ENCODE assay signal across 9 cellular contexts in the genomic region with DNA sequence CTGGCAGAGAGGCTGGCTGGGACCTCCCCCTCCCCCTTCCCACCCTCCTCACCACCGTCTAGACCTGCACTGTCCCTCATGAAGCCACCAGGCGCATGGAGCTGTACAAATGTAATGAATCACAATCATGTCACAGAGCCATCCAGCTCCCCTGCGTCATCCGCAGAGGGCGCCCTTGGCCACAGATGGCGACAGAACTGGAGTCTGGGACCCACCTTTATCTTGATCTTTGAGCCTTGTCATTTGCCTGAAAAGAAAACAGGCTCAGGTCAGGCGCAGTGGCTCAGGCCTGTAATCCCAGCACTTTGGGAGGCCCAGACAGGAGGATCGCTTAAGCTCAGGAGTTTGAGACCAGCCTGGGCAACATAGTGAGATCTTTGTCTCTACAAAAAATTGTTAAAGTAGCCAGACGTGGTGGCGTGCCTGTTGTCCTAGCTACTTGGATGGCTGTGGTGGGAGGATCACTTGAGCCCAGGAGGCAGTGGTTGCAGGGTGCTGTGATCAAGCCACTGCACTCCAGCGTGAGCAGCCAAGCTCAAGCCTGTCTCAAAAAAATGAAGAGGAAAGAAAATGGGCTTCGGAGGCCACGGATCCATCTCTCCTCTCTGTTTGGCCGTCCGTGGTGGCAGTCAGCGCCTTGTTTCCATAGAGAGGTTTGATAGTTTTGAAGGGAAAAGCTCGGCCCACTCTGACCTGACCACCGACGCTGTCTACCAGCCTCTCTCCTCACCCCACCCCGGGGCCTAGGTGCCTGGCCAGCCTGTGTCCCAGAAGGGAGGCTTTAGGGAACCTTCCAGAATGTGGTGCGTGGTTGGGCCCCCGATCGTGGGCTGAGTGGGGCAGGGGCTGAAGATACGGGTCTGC. TPM values are rescaled to one million over a fixed set of nuclear protein-coding genes. Genes with fewer than 3 reads are reported as not detected.
DNase-seq lines count a peak whose midpoint lies in the region; ATAC-seq, FAIRE-seq and TF ChIP-seq lines count a peak whose summit lies in the region.
"Had no signal": no experiment of that assay in that cellular context is flagged by ENCODE, and none has a peak within 500 bp of the region (broad histone marks: within the 10 kb centered on the region; RNA-seq: fewer than 3 reads in every experiment).

No MANE protein-coding gene starts in this region.

- TF ChIP-seq CTCF in PC-3 (conservative IDR thresholded peaks at IDR 0.05; ENCODE audit: low read depth, low read length) (peak; percentile 88), bronchial epithelial cell (IDR thresholded peaks at IDR 0.05; ENCODE audit: insufficient read depth, low read length, severe bottlenecking) (peak; percentile 39), progenitor cell of endocrine pancreas (IDR thresholded peaks at IDR 0.05; ENCODE audit: unreplicated experiment) (peak; percentile 25)

- peaks cover 6% of the 10 kb centered on the region for H3K27me3 Mint-ChIP-seq in activated CD8-positive, alpha-beta memory T cell treated with anti-CD3 and anti-CD28 coated beads, Interleukin-2, amount 10 ng/mL, durations not matched to agents 7 days and 5 days
- H3K27me3 Mint-ChIP-seq in progenitor cell of endocrine pancreas = no peaks in the 10 kb centered on the region

- H3K9me3 ChIP-seq in HUES48 (ENCODE audit: control insufficient read depth, insufficient read depth, low read length) (no peaks in the 10 kb centered on the region), PC-3 (ENCODE audit: low read length) (no peaks in the 10 kb centered on the region)

- H3K36me3 ChIP-seq in HUES48 (ENCODE audit: control insufficient read depth, insufficient read depth, low read length) = peaks cover 17% of the 10 kb centered on the region
- no peaks in the 10 kb centered on the region for H3K36me3 ChIP-seq in PC-3 (ENCODE audit: low read depth, low read length)
- no peaks in the 10 kb centered on the region for H3K36me3 ChIP-seq in bronchial epithelial cell (ENCODE audit: control insufficient read depth, insufficient read depth, low read length)

- POLR2A ChIA-PET in PC-3 (lab: Charles Lee; ENCODE audit: unreplicated experiment) = interaction anchor here (0.6 to 0.7 kb wide), 2 partner anchors 19 to 1071 kb away, joined by 3 to 4 read pairs; no protein-coding TSS in a partner anchor

- H3K4me3 ChIP-seq in HUES48 (ENCODE audit: low read depth, low read length) (no peak overlapping the region), PC-3 (ENCODE audit: low read length) (no peak overlapping the region), bronchial epithelial cell (ENCODE audit: low read depth, low read length) (no peak overlapping the region)

- H3F3A ChIP-seq in PC-3 (ENCODE audit: low read length, unreplicated experiment) = no peaks in the 10 kb centered on the region

- H3K4me2 ChIP-seq in PC-3 (ENCODE audit: low read length) = no peak overlapping the region

- no peaks in the 10 kb centered on the region for H3K36me3 Mint-ChIP-seq in activated CD8-positive, alpha-beta memory T cell treated with anti-CD3 and anti-CD28 coated beads, Interleukin-2, amount 10 ng/mL, durations not matched to agents 7 days and 5 days
- H3K36me3 Mint-ChIP-seq in progenitor cell of endocrine pancreas (ENCODE audit: insufficient read depth) = no peaks in the 10 kb centered on the region

- H3K27ac Mint-ChIP-seq in activated CD8-positive, alpha-beta memory T cell treated with anti-CD3 and anti-CD28 coated beads, Interleukin-2, amount 10 ng/mL, durations not matched to agents 7 days and 5 days = no peak overlapping the region
- H3K27ac Mint-ChIP-seq in progenitor cell of endocrine pancreas = peak overlapping the region; percentile 24

- no peak overlapping the region for H3K4me3 Mint-ChIP-seq in activated CD8-positive, alpha-beta memory T cell treated with anti-CD3 and anti-CD28 coated beads, Interleukin-2, amount 10 ng/mL, durations not matched to agents 7 days and 5 days
- peak overlapping the region; percentile 14 for H3K4me3 Mint-ChIP-seq in progenitor cell of endocrine pancreas (ENCODE audit: low read depth)

- H3K27ac ChIP-seq in HUES48 (ENCODE audit: low read depth, low read length) = peak overlapping the region; percentile 21
- no peak overlapping the region for H3K27ac ChIP-seq in PC-3 (ENCODE audit: low read length)

- CTCF ChIA-PET in activated CD8-positive, alpha-beta memory T cell treated with anti-CD3 and anti-CD28 coated beads, Interleukin-2, amount 10 ng/mL, durations not matched to agents 7 days and 5 days (lab: Charles Lee) = interaction anchor here (0.6 to 1.4 kb wide), 6 partner anchors 15 to 186 kb away, joined by 3 to 11 read pairs (median 3); no protein-coding TSS in a partner anchor
- CTCF ChIA-PET in PC-3 (lab: Charles Lee) = interaction anchor here (0.6 to 1.1 kb wide), 10 partner anchors 10 to 101 kb away, joined by 3 to 11 read pairs (median 8); a partner anchor contains a TSS

- H4K20me1 ChIP-seq in PC-3 (ENCODE audit: low read length) = no peaks in the 10 kb centered on the region

- no peaks in the 10 kb centered on the region for H3K27me3 ChIP-seq in HUES48 (ENCODE audit: control insufficient read depth, insufficient read depth, low read length)
- no peaks in the 10 kb centered on the region for H3K27me3 ChIP-seq in PC-3 (ENCODE audit: low read length)
- H3K27me3 ChIP-seq in bronchial epithelial cell (ENCODE audit: control insufficient read depth, insufficient read depth, low read length) = peaks cover 2% of the 10 kb centered on the region

- no peak overlapping the region for H3K9ac ChIP-seq in HUES48 (ENCODE audit: low read depth, low read length)
- no peak overlapping the region for H3K9ac ChIP-seq in PC-3 (ENCODE audit: low read length)

- BruUV-seq in PC-3 (replicated peaks; lab: Mats Ljungman, UMichigan) = no TSS peak

- no peaks in the 10 kb centered on the region for H3K9me2 ChIP-seq in PC-3 (replicated peaks; ENCODE audit: low read length)

- ATAC-seq in activated CD8-positive, alpha-beta memory T cell treated with anti-CD3 and anti-CD28 coated beads, Interleukin-2, amount 10 ng/mL, durations not matched to agents 7 days and 5 days = peak; percentile 69
- peak; percentile 72 for ATAC-seq in PC-3
- no peak for ATAC-seq in GM21381 (IDR thresholded peaks at IDR 0.05; ENCODE audit: unreplicated experiment)
- ATAC-seq in HG02623 (IDR thresholded peaks at IDR 0.05; ENCODE audit: unreplicated experiment) = no peak

- no peaks in the 10 kb centered on the region for H3K79me2 ChIP-seq in PC-3 (ENCODE audit: low read length)

- no peaks in the 10 kb centered on the region for H3K4me1 Mint-ChIP-seq in activated CD8-positive, alpha-beta memory T cell treated with anti-CD3 and anti-CD28 coated beads, Interleukin-2, amount 10 ng/mL, durations not matched to agents 7 days and 5 days
- H3K4me1 Mint-ChIP-seq in progenitor cell of endocrine pancreas (ENCODE audit: low read depth) = peaks cover 4% of the 10 kb centered on the region

- DNase-seq in activated CD8-positive, alpha-beta memory T cell treated with anti-CD3 and anti-CD28 coated beads, Interleukin-2, amount 10 ng/mL, durations not matched to agents 7 days and 5 days = peak; percentile 73
- no peak for DNase-seq in activated CD8-positive, alpha-beta memory T cell treated with anti-CD3 and anti-CD28 coated beads, Interleukin-2, amount 50 U/mL, for 48 hours
- DNase-seq in PC-3 (peak; percentile 88), bronchial epithelial cell (ENCODE audit: low read depth) (peak; percentile 31), progenitor cell of endocrine pancreas (ENCODE audit: low spot score, unreplicated experiment) (no peak)

- H2AFZ ChIP-seq in PC-3 (ENCODE audit: low read length) = no peak overlapping the region

- intact Hi-C loops in PC-3 (cut with micrococcal nuclease) = loop anchor here (1.0 to 10.0 kb wide), 3 partner anchors 18 to 102 kb away; a partner anchor contains a TSS

- H3K4me1 ChIP-seq in HUES48 (ENCODE audit: control insufficient read depth, insufficient read depth, low read length) (peaks cover 7% of the 10 kb centered on the region; the same call in 1 of the 2 replicates), PC-3 (ENCODE audit: insufficient read depth, low read length) (peaks cover 23% of the 10 kb centered on the region)

- peak; percentile 58 for FAIRE-seq in bronchial epithelial cell (lab: Jason Lieb, UNC)
- FAIRE-seq: colon had no signal

- no peaks in the 10 kb centered on the region for H3K9me3 Mint-ChIP-seq in activated CD8-positive, alpha-beta memory T cell treated with anti-CD3 and anti-CD28 coated beads, Interleukin-2, amount 10 ng/mL, durations not matched to agents 7 days and 5 days (ENCODE audit: low read depth)
- no peaks in the 10 kb centered on the region for H3K9me3 Mint-ChIP-seq in progenitor cell of endocrine pancreas (ENCODE audit: low read depth)

RNA-seq across cellular contexts. Expression of a gene that starts 6.2 kb away (rescaled TPM):
- total RNA-seq in activated CD8-positive, alpha-beta memory T cell treated with anti-CD3 and anti-CD28 coated beads, Interleukin-2, amount 10 ng/mL, durations not matched to agents 7 days and 5 days = under 1 TPM in 1 of 2 experiments, not detected in 1; 0.45 TPM
- total RNA-seq in PC-3 (2014; rRNA removed) = 14.3 and 17.7 TPM in 2 replicates
- not detected in 2 replicates for total RNA-seq in bronchial epithelial cell
- total RNA-seq in progenitor cell of endocrine pancreas = 81.5 and 84.3 TPM in 2 replicates

RNA-seq across cellular contexts. Expression of a gene that starts 18.4 kb away (rescaled TPM):
- total RNA-seq in activated CD8-positive, alpha-beta memory T cell treated with anti-CD3 and anti-CD28 coated beads, Interleukin-2, amount 10 ng/mL, durations not matched to agents 7 days and 5 days = 10 to 100 TPM; 87.8 to 91.0 TPM
- total RNA-seq in PC-3 (2014; rRNA removed) = 78.9 and 112 TPM in 2 replicates
- total RNA-seq in bronchial epithelial cell = 16.1 and 17.8 TPM in 2 replicates
- 29.6 and 31.0 TPM in 2 replicates for total RNA-seq in progenitor cell of endocrine pancreas

RNA-seq across cellular contexts. Expression of a gene that starts 26.7 kb away (rescaled TPM):
- total RNA-seq in activated CD8-positive, alpha-beta memory T cell treated with anti-CD3 and anti-CD28 coated beads, Interleukin-2, amount 10 ng/mL, durations not matched to agents 7 days and 5 days = 10 to 100 TPM; 16.9 to 17.4 TPM
- 48.8 and 56.3 TPM in 2 replicates for total RNA-seq in PC-3 (2014; rRNA removed)
- 20.6 and 22.9 TPM in 2 replicates for total RNA-seq in bronchial epithelial cell
- 12.4 and 13.8 TPM in 2 replicates for total RNA-seq in progenitor cell of endocrine pancreas

RNA-seq across cellular contexts. Expression of a gene that starts 38.6 kb away (rescaled TPM):
- total RNA-seq in activated CD8-positive, alpha-beta memory T cell treated with anti-CD3 and anti-CD28 coated beads, Interleukin-2, amount 10 ng/mL, durations not matched to agents 7 days and 5 days = 1 to 10 TPM; 6.6 to 6.7 TPM
- total RNA-seq in PC-3 (2014; rRNA removed) (15.8 and 21.7 TPM in 2 replicates), bronchial epithelial cell (13.2 and 14.5 TPM in 2 replicates), progenitor cell of endocrine pancreas (7.7 and 7.9 TPM in 2 replicates)

Comparison
In these comparisons a context has a peak if more than half of its experiments do, and no peak if none do; other contexts are left out.
1. DNase-seq: peak in activated CD8-positive, alpha-beta memory T cell treated with anti-CD3 and anti-CD28 coated beads, Interleukin-2, amount 10 ng/mL, durations not matched to agents 7 days and 5 days (single experiment), PC-3 (single experiment) and bronchial epithelial cell (single experiment); none in activated CD8-positive, alpha-beta memory T cell treated with anti-CD3 and anti-CD28 coated beads, Interleukin-2, amount 50 U/mL, for 48 hours (single experiment) and progenitor cell of endocrine pancreas (single experiment).
2. ATAC-seq: peak in activated CD8-positive, alpha-beta memory T cell treated with anti-CD3 and anti-CD28 coated beads, Interleukin-2, amount 10 ng/mL, durations not matched to agents 7 days and 5 days (single experiment) and PC-3 (single experiment); none in GM21381 (single experiment) and HG02623 (single experiment).
3. CTCF ChIP-seq: peak in every context shown above with its lines; median percentile 88 in PC-3; 39 in bronchial epithelial cell; 25 in progenitor cell of endocrine pancreas.
4. RNA of a gene that starts 6.2 kb away (total RNA-seq): 81.5 to 84.3 TPM in progenitor cell of endocrine pancreas and 14.3 to 17.7 TPM in PC-3; 0.45 TPM in activated CD8-positive, alpha-beta memory T cell treated with anti-CD3 and anti-CD28 coated beads, Interleukin-2, amount 10 ng/mL, durations not matched to agents 7 days and 5 days and not detected in bronchial epithelial cell; every median in the first group is over 10 times any median in the second.